ENCODE assay signal across 9 cellular contexts in the genomic region with DNA sequence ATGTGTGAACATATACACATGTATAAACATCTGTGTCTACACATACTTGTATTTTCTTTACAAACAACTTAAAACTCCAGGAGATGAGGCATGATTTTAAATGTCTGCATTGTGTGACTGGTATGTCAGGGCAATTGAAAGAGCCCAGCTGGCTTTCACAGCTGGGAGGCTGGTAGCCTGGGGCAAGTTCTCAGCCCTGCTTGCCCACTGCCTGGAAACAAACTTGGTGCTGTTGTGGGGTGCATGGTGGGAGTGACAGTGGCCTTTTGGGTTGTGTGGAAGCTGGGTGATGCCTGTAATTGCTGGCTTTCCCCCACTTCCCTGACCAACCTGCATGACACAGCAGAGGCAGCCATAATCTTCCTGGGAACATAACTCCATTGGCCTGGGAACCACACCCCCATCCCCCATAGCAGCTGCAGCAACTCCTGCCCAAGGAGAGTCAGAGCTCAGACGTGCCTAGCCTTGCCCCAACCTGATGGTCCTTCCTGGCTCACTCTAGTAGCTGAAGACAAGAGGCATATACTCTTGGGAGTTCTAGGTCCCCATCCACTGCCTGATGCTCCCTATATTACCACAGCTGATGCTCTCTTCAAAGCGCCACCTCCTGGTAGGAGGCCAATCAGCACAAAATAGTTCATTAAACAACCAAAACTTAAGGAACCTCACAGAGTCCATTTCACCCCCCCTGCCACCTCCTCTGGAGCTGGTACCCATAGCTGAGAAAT.
A peak's percentile ranks its signal among the peaks of the same experiment; 100 is the strongest.
DNase-seq lines count a peak whose midpoint lies in the region; ATAC-seq, FAIRE-seq and TF ChIP-seq lines count a peak whose summit lies in the region.
"Had no signal": no experiment of that assay in that cellular context is flagged by ENCODE, and none has a peak within 500 bp of the region (broad histone marks: within the 10 kb centered on the region; RNA-seq: fewer than 3 reads in every experiment).

No MANE protein-coding gene starts in this region.

- no TSS peak for BruUV-seq in Caco-2 (replicated peaks; lab: Mats Ljungman, UMichigan)

- peak overlapping the region; percentile 80 for H3K27ac ChIP-seq in RWPE1
- no peak overlapping the region for H3K27ac ChIP-seq in pancreas

- peak; percentile 7 to 14 for TF ChIP-seq CTCF in Caco-2 (IDR thresholded peaks at IDR 0.05; ENCODE audit: insufficient read depth in 1 of 2, low read depth in 1 of 2, low read length in 1 of 2, severe bottlenecking in 1 of 2, unreplicated experiment in 1 of 2)
- peak; percentile 32; the same call in 1 of the 2 replicates for TF ChIP-seq CTCF in GM12875 (IDR thresholded peaks at IDR 0.05; ENCODE audit: borderline replicate concordance, insufficient read depth, low read depth, low read length)
- no peak for TF ChIP-seq CTCF in RWPE1 (conservative IDR thresholded peaks at IDR 0.05; ENCODE audit: low read depth)
- peak; percentile 18 for TF ChIP-seq CTCF in fibroblast of villous mesenchyme (IDR thresholded peaks at IDR 0.05; ENCODE audit: insufficient read depth, low read depth, low read length)
- TF ChIP-seq CTCF in pancreas (IDR thresholded peaks at IDR 0.05), result no peak

- peaks cover 21% of the 10 kb centered on the region for H3K9me3 Mint-ChIP-seq in Caco-2 (ENCODE audit: unreplicated experiment)
- peaks cover 6% of the 10 kb centered on the region for H3K9me3 Mint-ChIP-seq in stimulated activated memory B cell treated with anti-CD40 and anti-IgM and Interleukin-4, amounts not matched to agents 10 μg/mL and 1 μg/mL and 100 μg/mL, for 72 hours

- no peak overlapping the region for H3K4me3 ChIP-seq in Caco-2 (ENCODE audit: low read depth, low read length)
- H3K4me3 ChIP-seq in GM12875 (ENCODE audit: low read depth, low read length), result no peak overlapping the region
- no peak overlapping the region for H3K4me3 ChIP-seq in fibroblast of villous mesenchyme (ENCODE audit: low read depth, low read length)
- H3K4me3 ChIP-seq in pancreas, result no peak overlapping the region

- H3K36me3 ChIP-seq in Caco-2 (ENCODE audit: control insufficient read depth, insufficient read depth, low read length) (peaks cover 2% of the 10 kb centered on the region; the same call in 1 of the 2 replicates), pancreas (no peaks in the 10 kb centered on the region)

- intact Hi-C loops in Caco-2 (cut with micrococcal nuclease; ENCODE audit: unreplicated experiment) (no loop called here), pancreas (cut with DNase I) (no loop called here)

- H3K27me3 ChIP-seq in Caco-2 (replicated peaks; ENCODE audit: control insufficient read depth, insufficient read depth, low read length) (no peaks in the 10 kb centered on the region), pancreas (no peaks in the 10 kb centered on the region)

- WGBS in pancreas, 2 donors, result 93 to 100% methylated on average over 2 of the region's 2 CpGs

- peaks cover 10% of the 10 kb centered on the region for H3K4me1 Mint-ChIP-seq in Caco-2 (ENCODE audit: low read depth, unreplicated experiment)
- no peaks in the 10 kb centered on the region for H3K4me1 Mint-ChIP-seq in stimulated activated memory B cell treated with anti-CD40 and anti-IgM and Interleukin-4, amounts not matched to agents 10 μg/mL and 1 μg/mL and 100 μg/mL, for 72 hours

- no peaks in the 10 kb centered on the region for H3K4me1 ChIP-seq in Caco-2
- H3K4me1 ChIP-seq in pancreas, result no peaks in the 10 kb centered on the region

- no peaks in the 10 kb centered on the region for H3K27me3 Mint-ChIP-seq in Caco-2 (ENCODE audit: insufficient read depth, unreplicated experiment)
- no peaks in the 10 kb centered on the region for H3K27me3 Mint-ChIP-seq in stimulated activated memory B cell treated with anti-CD40 and anti-IgM and Interleukin-4, amounts not matched to agents 10 μg/mL and 1 μg/mL and 100 μg/mL, for 72 hours

- H3K27ac Mint-ChIP-seq in Caco-2 (ENCODE audit: unreplicated experiment), result no peak overlapping the region
- H3K27ac Mint-ChIP-seq in stimulated activated memory B cell treated with anti-CD40 and anti-IgM and Interleukin-4, amounts not matched to agents 10 μg/mL and 1 μg/mL and 100 μg/mL, for 72 hours, result no peak overlapping the region

- no peak overlapping the region for H3K4me3 Mint-ChIP-seq in Caco-2 (ENCODE audit: unreplicated experiment)
- H3K4me3 Mint-ChIP-seq in stimulated activated memory B cell treated with anti-CD40 and anti-IgM and Interleukin-4, amounts not matched to agents 10 μg/mL and 1 μg/mL and 100 μg/mL, for 72 hours, result no peak overlapping the region

- H3K36me3 Mint-ChIP-seq in Caco-2 (ENCODE audit: insufficient read depth, unreplicated experiment), result no peaks in the 10 kb centered on the region
- H3K36me3 Mint-ChIP-seq in stimulated activated memory B cell treated with anti-CD40 and anti-IgM and Interleukin-4, amounts not matched to agents 10 μg/mL and 1 μg/mL and 100 μg/mL, for 72 hours, result no peaks in the 10 kb centered on the region

- POLR2A ChIA-PET in Caco-2 (lab: Charles Lee) (no interaction called here), RWPE1 (lab: Yijun Ruan, JAX; ENCODE audit: low non-redundant PET) (no interaction called here)

- ATAC-seq in pancreas, result no peak
- ATAC-seq in stimulated activated memory B cell treated with anti-CD40 and anti-IgM and Interleukin-4, amounts not matched to agents 10 μg/mL and 1 μg/mL and 100 μg/mL, for 72 hours, result no peak

- DNase-seq in Caco-2 (no peak), RWPE1 (ENCODE audit: low spot score) (peak; percentile 59), fibroblast of villous mesenchyme (ENCODE audit: low read depth) (no peak), ureter (ENCODE audit: low spot score) (no peak), pancreas (no peak), NOMO-1 (lab: John Stamatoyannopoulos, UW; ENCODE audit: unreplicated experiment in 2 of 2) (no peak)
- DNase-seq: Calu3 had no signal

- FAIRE-seq in pancreas (lab: Jason Lieb, UNC), result no peak

- CTCF ChIA-PET in Caco-2 (lab: Charles Lee) (no interaction called here), RWPE1 (lab: Yijun Ruan, JAX) (interaction anchor here (0.7 to 1.2 kb wide), 2 partner anchors 15 to 20 kb away, joined by 3 to 4 read pairs; no protein-coding TSS in a partner anchor)

- H3K9me3 ChIP-seq in Caco-2, result no peaks in the 10 kb centered on the region
- no peaks in the 10 kb centered on the region for H3K9me3 ChIP-seq in pancreas

Comparison
In these comparisons a context has a peak if more than half of its experiments do, and no peak if none do; other contexts are left out.
1. CTCF ChIP-seq: peak in Caco-2 (2 of 2), GM12875 (single experiment) and fibroblast of villous mesenchyme (single experiment); none in RWPE1 (single experiment) and pancreas (0 of 4).